ENCODE assay signal across 8 cellular contexts in genomic region chr15:52295421-52295991, GRCh38. TPM values are rescaled to one million over a fixed set of nuclear protein-coding genes. Genes with fewer than 3 reads are reported as not detected.
DNase-seq lines count a peak whose midpoint lies in the region; ATAC-seq and TF ChIP-seq lines count a peak whose summit lies in the region.

Gene MYO5C (minus strand): TSS chr15:52295804. CDS start chr15:52295636, 168 bp downstream.

- H3K27ac ChIP-seq in heart right ventricle, result peak within 1 kb of the TSS in 8 of 10 donors; percentile 18 to 74 (median 64)
- peak within 1 kb of the TSS; percentile 59 for H3K27ac ChIP-seq in parathyroid adenoma

- in situ Hi-C loops in GM13977 (cut with MboI; ENCODE audit: low pct_unique_long_range_greater_than_20kb, low sequenced_read_pairs, unreplicated experiment), result no loop called here

- no peaks in the 10 kb centered on the region for H3K79me2 ChIP-seq in parathyroid adenoma

- peak within 1 kb of the TSS; percentile 58 to 80 (median 68) for H3K4me3 ChIP-seq in heart right ventricle
- H3K4me3 ChIP-seq in parathyroid adenoma (ENCODE audit: low read depth, low read length), result peak within 1 kb of the TSS; percentile 66

- ATAC-seq in heart right ventricle, result peak; percentile 93 to 99 (median 94)
- no peak for ATAC-seq in HG03571 (IDR thresholded peaks at IDR 0.05; ENCODE audit: unreplicated experiment)

- H3K9me3 ChIP-seq in heart right ventricle, result no peaks in the 10 kb centered on the region
- no peaks in the 10 kb centered on the region for H3K9me3 ChIP-seq in parathyroid adenoma (ENCODE audit: control insufficient read depth, low read length)

- peak within 1 kb of the TSS; percentile 67 for H3K9ac ChIP-seq in parathyroid adenoma

- H3K27me3 ChIP-seq in heart right ventricle, result peaks cover 0 to 33% (median 0%) of the 10 kb centered on the region in 7 donors
- H3K27me3 ChIP-seq in parathyroid adenoma (ENCODE audit: control insufficient read depth, insufficient read depth, low read length), result no peaks in the 10 kb centered on the region

- peaks cover 18% of the 10 kb centered on the region for H3K4me1 Mint-ChIP-seq in T-helper 1 cell treated with Interleukin-12 subunit alpha and Interleukin-12 subunit beta and Interleukin-4 antibody, amounts not matched to agents 30 μg/mL and 1 μg/mL, for 36 hours (ENCODE audit: low read depth)
- no peaks in the 10 kb centered on the region for H3K4me1 Mint-ChIP-seq in activated naive CD8-positive, alpha-beta T cell (ENCODE audit: low read depth)

- H2AFZ ChIP-seq in parathyroid adenoma, result peak within 1 kb of the TSS; percentile 83

- peaks cover 60% of the 10 kb centered on the region for H3K27me3 Mint-ChIP-seq in T-helper 1 cell treated with Interleukin-12 subunit alpha and Interleukin-12 subunit beta and Interleukin-4 antibody, amounts not matched to agents 30 μg/mL and 1 μg/mL, for 36 hours (ENCODE audit: low read depth)
- peaks cover 24% of the 10 kb centered on the region for H3K27me3 Mint-ChIP-seq in activated naive CD8-positive, alpha-beta T cell

- peak within 1 kb of the TSS; percentile 58 for H3K4me3 Mint-ChIP-seq in T-helper 1 cell treated with Interleukin-12 subunit alpha and Interleukin-12 subunit beta and Interleukin-4 antibody, amounts not matched to agents 30 μg/mL and 1 μg/mL, for 36 hours
- H3K4me3 Mint-ChIP-seq in activated naive CD8-positive, alpha-beta T cell, result peak within 1 kb of the TSS; percentile 67

- WGBS in heart right ventricle, 2 donors, result 1% methylated on average over 63 to 65 of the region's 65 CpGs

- TF ChIP-seq CTCF in heart right ventricle (IDR thresholded peaks at IDR 0.05) (no peak), parathyroid adenoma (IDR thresholded peaks at IDR 0.05) (no peak), GM13977 (IDR thresholded peaks at IDR 0.05; ENCODE audit: extremely low read depth, insufficient read depth, missing control alignments) (no peak)

- no peaks in the 10 kb centered on the region for H3K36me3 ChIP-seq in heart right ventricle
- H3K36me3 ChIP-seq in parathyroid adenoma (ENCODE audit: control insufficient read depth, insufficient read depth, low read length), result no peaks in the 10 kb centered on the region

- H3K36me3 Mint-ChIP-seq in T-helper 1 cell treated with Interleukin-12 subunit alpha and Interleukin-12 subunit beta and Interleukin-4 antibody, amounts not matched to agents 30 μg/mL and 1 μg/mL, for 36 hours (ENCODE audit: low read depth), result peaks cover 6% of the 10 kb centered on the region
- H3K36me3 Mint-ChIP-seq in activated naive CD8-positive, alpha-beta T cell, result peaks cover 4% of the 10 kb centered on the region

- H3K4me2 ChIP-seq in parathyroid adenoma (ENCODE audit: low read length), result peak within 1 kb of the TSS; percentile 80

- H3K9me3 Mint-ChIP-seq in T-helper 1 cell treated with Interleukin-12 subunit alpha and Interleukin-12 subunit beta and Interleukin-4 antibody, amounts not matched to agents 30 μg/mL and 1 μg/mL, for 36 hours, result no peaks in the 10 kb centered on the region
- H3K9me3 Mint-ChIP-seq in activated naive CD8-positive, alpha-beta T cell (ENCODE audit: low read depth), result no peaks in the 10 kb centered on the region

- DNase-seq in T-helper 1 cell (no peak), NCI-H187 treated with DMSO at 0.1 percent for 48 hours (lab: John Stamatoyannopoulos, UW) (peak; percentile 1), heart right ventricle (peak; percentile 78 to 80), GM13977 (ENCODE audit: low spot score) (no peak)

- no peak within 1 kb of the TSS for H3K27ac Mint-ChIP-seq in T-helper 1 cell treated with Interleukin-12 subunit alpha and Interleukin-12 subunit beta and Interleukin-4 antibody, amounts not matched to agents 30 μg/mL and 1 μg/mL, for 36 hours
- no peak within 1 kb of the TSS for H3K27ac Mint-ChIP-seq in activated naive CD8-positive, alpha-beta T cell

- intact Hi-C loops in heart right ventricle (cut with DNase I), result loop anchor here in 1 of 10 donors (5.0 kb wide), 1 partner anchor 33 kb away; no protein-coding TSS in a partner anchor

- H3K4me1 ChIP-seq in heart right ventricle (peaks cover 7 to 20% (median 12%) of the 10 kb centered on the region in 9 donors), parathyroid adenoma (no peaks in the 10 kb centered on the region)

RNA-seq across cellular contexts. Expression of gene MYO5C, which starts in this region (rescaled TPM):
- total RNA-seq in heart right ventricle, result 1 to 10 TPM in 9 of 10 donors, under 1 TPM in 1; 0.85 to 3.5 (median 2.3) TPM
- 1 to 10 TPM in 1 of 2 donors, under 1 TPM in 1; 0.75 to 1.8 TPM for polyA plus RNA-seq in heart right ventricle

Comparison
In these comparisons a context has a peak if more than half of its experiments do, and no peak if none do; other contexts are left out.
1. DNase-seq: peak in NCI-H187 treated with DMSO at 0.1 percent for 48 hours (single experiment) and heart right ventricle (2 of 2); none in T-helper 1 cell (0 of 5) and GM13977 (single experiment).